Comparison of ENCODE assay signal across 23 cellular contexts in the genomic region with DNA sequence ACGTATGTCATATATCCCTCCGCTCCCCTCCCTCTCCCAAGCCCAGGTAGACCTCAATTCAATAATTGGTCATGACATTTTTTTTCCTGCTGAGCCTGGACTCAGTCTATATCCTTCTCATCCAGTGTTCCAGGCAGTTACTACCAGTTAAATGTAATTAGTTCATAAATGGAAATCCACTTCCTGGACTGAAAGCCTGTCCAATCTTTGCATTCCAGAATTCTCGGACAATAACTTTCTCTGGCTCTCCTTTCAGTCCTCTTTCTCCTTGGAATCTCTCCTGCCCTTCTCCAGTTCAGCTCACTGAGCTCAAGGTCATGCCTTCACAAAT. TPM values are rescaled to one million over a fixed set of nuclear protein-coding genes. Genes with fewer than 3 reads are reported as not detected.
DNase-seq lines count a peak whose midpoint lies in the region; ATAC-seq, FAIRE-seq and TF ChIP-seq lines count a peak whose summit lies in the region.
"Had no signal": no experiment of that assay in that cellular context is flagged by ENCODE, and none has a peak within 500 bp of the region (broad histone marks: within the 10 kb centered on the region; RNA-seq: fewer than 3 reads in every experiment).

No MANE protein-coding gene starts in this region.

- intact Hi-C loops in right cardiac atrium (cut with DNase I), result no loop called here
- intact Hi-C loops in cardiac septum (cut with DNase I), result no loop called here
- intact Hi-C loops in mucosa of descending colon (cut with DNase I, micrococcal nuclease), result no loop called here

- H3K27me3 ChIP-seq in right cardiac atrium (ENCODE audit: control insufficient read depth, insufficient read depth), result no peaks in the 10 kb centered on the region

- ATAC-seq in right cardiac atrium (no peak), mucosa of descending colon (peak; percentile 56), GM19467 (IDR thresholded peaks at IDR 0.05; ENCODE audit: unreplicated experiment) (no peak)
- ATAC-seq: HCT116 had no signal

- no peak overlapping the region for H3K4me3 ChIP-seq in right cardiac atrium (ENCODE audit: low read length)
- H3K4me3 ChIP-seq in mucosa of descending colon, result no peak overlapping the region
- H3K4me3 ChIP-seq: GM23338 had no signal

- no peak for TF ChIP-seq CTCF in mucosa of descending colon (IDR thresholded peaks at IDR 0.05)

- no peaks in the 10 kb centered on the region for H3K9me3 ChIP-seq in right cardiac atrium (ENCODE audit: control insufficient read depth, low read length)
- no peaks in the 10 kb centered on the region for H3K9me3 ChIP-seq in mucosa of descending colon
- H3K9me3 ChIP-seq: SK-N-SH had no signal

- WGBS in right cardiac atrium, result 24% methylated on average over 3 of the region's 3 CpGs

- no peaks in the 10 kb centered on the region for H3K36me3 ChIP-seq in mucosa of descending colon (ENCODE audit: low read depth)

- no peak for FAIRE-seq in HTR-8/SVneo (lab: Jason Lieb, UNC)
- FAIRE-seq: GM12892, GM18507 had no signal

- H3K27ac ChIP-seq in right cardiac atrium (ENCODE audit: low read length) (peak overlapping the region; percentile 19), cingulate gyrus (ENCODE audit: low read depth, low read length) (peak overlapping the region; percentile 21)

- H3K4me1 ChIP-seq in right cardiac atrium (ENCODE audit: control insufficient read depth, insufficient read depth, low read length), result peaks cover 2% of the 10 kb centered on the region
- no peaks in the 10 kb centered on the region for H3K4me1 ChIP-seq in mucosa of descending colon (ENCODE audit: low read depth)

- DNase-seq in right cardiac atrium, result no peak
- DNase-seq in cardiac septum (ENCODE audit: low spot score), result no peak
- DNase-seq in mucosa of descending colon, result no peak
- no peak for DNase-seq in medulla oblongata (ENCODE audit: extremely low spot score)
- no peak for DNase-seq in HTR-8/SVneo (ENCODE audit: insufficient read length, low spot score)
- DNase-seq: DMS 273 treated with DMSO at 0.1 percent for 48 hours, EL, MM.1S, NCI-H1092, NCI-H146, NCI-H2081 treated with DMSO at 0.1 percent for 48 hours, NCI-H748 treated with DMSO at 0.1 percent for 48 hours, OCI-M1, SHP77 treated with DMSO at 0.1 percent for 48 hours had no signal

RNA-seq across cellular contexts. Expression of a gene that starts 34.7 kb away (rescaled TPM):
- total RNA-seq in right cardiac atrium (under 1 TPM; 0.18 to 0.51 (median 0.25) TPM), cardiac septum (not detected), mucosa of descending colon (1 to 10 TPM in 1 of 3 donors, under 1 TPM in 2; 0.16 to 2.1 (median 0.80) TPM)
- polyA plus RNA-seq in right cardiac atrium, result 0.18 TPM
- total RNA-seq: LHCN-M2, NCI-H460 had no signal
- polyA plus RNA-seq: SK-N-SH had no signal
